Comparison of ENCODE assay signal across 1 cellular context in genomic region chr6:108561742-108562502, GRCh38.
TF ChIP-seq lines count a peak whose summit lies in the region.

No MANE protein-coding gene starts in this region.

TF ChIP-seq in HepG2, 621 proteins besides CTCF, POLR2A, EP300 and RAD21 (continued from another document and continues in another):
- TF ChIP-seq FOXO4 (CRISPR knock-in tag; conservative IDR thresholded peaks at IDR 0.05) = no peak
- TF ChIP-seq ELF4 (CRISPR knock-in tag; IDR thresholded peaks at IDR 0.05; ENCODE audit: borderline replicate concordance) = no peak
- TF ChIP-seq CREB1 (IDR thresholded peaks at IDR 0.05) = no peak
- TF ChIP-seq CREB1 (CRISPR knock-in tag; IDR thresholded peaks at IDR 0.05) = no peak
- no peak for TF ChIP-seq MATR3 (CRISPR knock-in tag; IDR thresholded peaks at IDR 0.05)
- TF ChIP-seq ZBTB21 (CRISPR knock-in tag; IDR thresholded peaks at IDR 0.05) = no peak
- no peak for TF ChIP-seq GZF1 (CRISPR knock-in tag; IDR thresholded peaks at IDR 0.05)
- no peak for TF ChIP-seq ZSCAN12 (CRISPR knock-in tag; IDR thresholded peaks at IDR 0.05)
- TF ChIP-seq ZNF549 (CRISPR knock-in tag; IDR thresholded peaks at IDR 0.05) = no peak
- no peak for TF ChIP-seq ZNF253 (CRISPR knock-in tag; IDR thresholded peaks at IDR 0.05; ENCODE audit: borderline replicate concordance)
- no peak for TF ChIP-seq KLF9 (CRISPR knock-in tag; IDR thresholded peaks at IDR 0.05; ENCODE audit: low read depth)
- no peak for TF ChIP-seq ATRX (CRISPR knock-in tag; IDR thresholded peaks at IDR 0.05; ENCODE audit: borderline replicate concordance)
- no peak for TF ChIP-seq RFX3 (CRISPR knock-in tag; IDR thresholded peaks at IDR 0.05)
- peak; percentile 39 for TF ChIP-seq HNRNPLL (IDR thresholded peaks at IDR 0.05; ENCODE audit: low read depth, low read length, poor library complexity, severe bottlenecking)
- TF ChIP-seq ZBTB7B (CRISPR knock-in tag; IDR thresholded peaks at IDR 0.05) = 0 out of 2 replicates have a peak, but pooled peaks have one; percentile 30
- no peak for TF ChIP-seq ZNF878 (CRISPR knock-in tag; IDR thresholded peaks at IDR 0.05)
- no peak for TF ChIP-seq MAFK (conservative IDR thresholded peaks at IDR 0.05 in 1 of 2, IDR thresholded peaks at IDR 0.05 in 1 of 2; ENCODE audit: low read length in 2 of 2)
- TF ChIP-seq ZBTB42 (CRISPR knock-in tag; IDR thresholded peaks at IDR 0.05) = no peak
- no peak; the same call in 1 of the 2 replicates for TF ChIP-seq KDM3A (CRISPR knock-in tag; IDR thresholded peaks at IDR 0.05; ENCODE audit: low read depth)
- TF ChIP-seq RBFOX2 (IDR thresholded peaks at IDR 0.05; ENCODE audit: low read depth, low read length) = peak; percentile 42
- TF ChIP-seq KDM2A (CRISPR knock-in tag; IDR thresholded peaks at IDR 0.05; ENCODE audit: borderline replicate concordance, low read depth) = no peak
- TF ChIP-seq KDM5B (CRISPR knock-in tag; IDR thresholded peaks at IDR 0.05; ENCODE audit: borderline replicate concordance) = 0 out of 2 replicates have a peak, but pooled peaks have one; percentile 1
- 0 out of 2 replicates have a peak, but pooled peaks have one; percentile 55 for TF ChIP-seq BRD4 (CRISPR knock-in tag; IDR thresholded peaks at IDR 0.05)
- no peak for TF ChIP-seq MEIS2 (CRISPR knock-in tag; IDR thresholded peaks at IDR 0.05)
- 0 out of 2 replicates have a peak, but pooled peaks have one; percentile 41 for TF ChIP-seq ONECUT2 (CRISPR knock-in tag; IDR thresholded peaks at IDR 0.05)
- no peak for TF ChIP-seq SALL2 (CRISPR knock-in tag; IDR thresholded peaks at IDR 0.05)
- TF ChIP-seq REXO4 (CRISPR knock-in tag; IDR thresholded peaks at IDR 0.05; ENCODE audit: borderline replicate concordance) = no peak
- no peak for TF ChIP-seq BCLAF1 (IDR thresholded peaks at IDR 0.05)
- no peak for TF ChIP-seq DRAP1 (CRISPR knock-in tag; IDR thresholded peaks at IDR 0.05)
- TF ChIP-seq ZBTB33 (CRISPR knock-in tag; IDR thresholded peaks at IDR 0.05) = no peak
- TF ChIP-seq USF2 (IDR thresholded peaks at IDR 0.05; ENCODE audit: low read depth, low read length) = no peak
- no peak for TF ChIP-seq USF2 (CRISPR knock-in tag; IDR thresholded peaks at IDR 0.05; ENCODE audit: borderline replicate concordance)
- no peak for TF ChIP-seq DDIT3 (CRISPR knock-in tag; IDR thresholded peaks at IDR 0.05)
- TF ChIP-seq ZC3H13 (CRISPR knock-in tag; IDR thresholded peaks at IDR 0.05) = peak; percentile 72
- TF ChIP-seq PRMT3 (CRISPR knock-in tag; IDR thresholded peaks at IDR 0.05; ENCODE audit: borderline replicate concordance, low read depth) = no peak
- TF ChIP-seq GATA4 (IDR thresholded peaks at IDR 0.05; ENCODE audit: borderline replicate concordance, low read depth) = no peak
- no peak for TF ChIP-seq ZNF101 (CRISPR knock-in tag; IDR thresholded peaks at IDR 0.05; ENCODE audit: borderline replicate concordance, low read depth)
- TF ChIP-seq ATF4 (CRISPR knock-in tag; IDR thresholded peaks at IDR 0.05) = no peak
- TF ChIP-seq BCL6 (CRISPR knock-in tag; IDR thresholded peaks at IDR 0.05) = no peak
- 0 out of 2 replicates have a peak, but pooled peaks have one; percentile 28 for TF ChIP-seq ZNF235 (CRISPR knock-in tag; IDR thresholded peaks at IDR 0.05; ENCODE audit: borderline replicate concordance)
- TF ChIP-seq DBP (CRISPR knock-in tag; IDR thresholded peaks at IDR 0.05; ENCODE audit: not compliant biosample characterization) = no peak
- 0 out of 2 replicates have a peak, but pooled peaks have one; percentile 49 for TF ChIP-seq ZXDC (CRISPR knock-in tag; IDR thresholded peaks at IDR 0.05)
- peak; percentile 2 for TF ChIP-seq TEAD3 (CRISPR knock-in tag; optimal IDR thresholded peaks at IDR 0.05; ENCODE audit: borderline replicate concordance)
- TF ChIP-seq ZNF17 (CRISPR knock-in tag; IDR thresholded peaks at IDR 0.05) = no peak
- no peak for TF ChIP-seq ZNF883 (CRISPR knock-in tag; IDR thresholded peaks at IDR 0.05; ENCODE audit: not compliant biosample characterization)
- TF ChIP-seq ZNF556 (CRISPR knock-in tag; IDR thresholded peaks at IDR 0.05; ENCODE audit: borderline replicate concordance) = no peak
- TF ChIP-seq ZNF224 (CRISPR knock-in tag; IDR thresholded peaks at IDR 0.05) = no peak
- no peak for TF ChIP-seq SOX6 (IDR thresholded peaks at IDR 0.05)
- TF ChIP-seq SOX6 (CRISPR knock-in tag; IDR thresholded peaks at IDR 0.05) = no peak
- no peak for TF ChIP-seq RFX1 (IDR thresholded peaks at IDR 0.05)
- no peak for TF ChIP-seq TBX3 (IDR thresholded peaks at IDR 0.05; ENCODE audit: borderline replicate concordance)
- TF ChIP-seq ZSCAN25 (CRISPR knock-in tag; IDR thresholded peaks at IDR 0.05) = no peak
- 0 out of 2 replicates have a peak, but pooled peaks have one; percentile 35 for TF ChIP-seq HNRNPL (IDR thresholded peaks at IDR 0.05; ENCODE audit: low read depth, low read length)
- TF ChIP-seq KDM4B (CRISPR knock-in tag; IDR thresholded peaks at IDR 0.05) = no peak
- TF ChIP-seq ZNF124 (CRISPR knock-in tag; IDR thresholded peaks at IDR 0.05) = no peak
- no peak for TF ChIP-seq ZNF691 (CRISPR knock-in tag; IDR thresholded peaks at IDR 0.05; ENCODE audit: borderline replicate concordance, low read depth)
- TF ChIP-seq ZBTB46 (CRISPR knock-in tag; IDR thresholded peaks at IDR 0.05; ENCODE audit: borderline replicate concordance) = no peak
- TF ChIP-seq FOXJ3 (CRISPR knock-in tag; IDR thresholded peaks at IDR 0.05; ENCODE audit: borderline replicate concordance) = no peak
- TF ChIP-seq ZNF543 (CRISPR knock-in tag; IDR thresholded peaks at IDR 0.05) = no peak
